ENCODE assay signal across 8 cellular contexts in the genomic region with DNA sequence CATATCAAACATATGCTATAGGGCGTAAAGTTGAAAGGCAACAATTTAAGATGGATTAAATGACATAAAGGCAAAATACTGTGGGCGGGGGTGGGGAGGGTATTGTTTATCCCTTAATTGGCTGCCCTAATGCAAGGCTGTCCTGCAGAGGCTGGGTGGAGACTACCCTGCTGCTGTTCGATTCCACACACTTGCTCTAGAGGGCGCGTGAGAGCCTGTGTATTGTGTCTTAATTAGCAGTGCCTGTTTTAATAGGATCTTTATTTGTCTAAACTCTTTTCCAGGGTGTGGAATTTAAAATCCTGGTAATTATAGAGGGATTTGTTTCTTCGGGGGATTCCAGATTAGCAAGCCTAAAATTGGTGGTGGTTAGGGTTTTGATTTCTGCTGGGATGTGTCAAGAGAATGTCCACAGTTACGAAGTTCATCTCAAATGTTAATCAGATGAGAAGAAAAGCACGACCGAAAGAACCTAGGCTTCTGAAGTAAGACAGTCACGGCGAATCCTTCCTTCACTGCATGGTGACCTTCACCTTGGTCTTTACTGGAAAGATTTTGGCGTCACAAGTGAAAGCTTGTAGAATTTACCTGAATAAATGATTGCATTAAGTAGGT.
DNase-seq lines count a peak whose midpoint lies in the region; ATAC-seq and TF ChIP-seq lines count a peak whose summit lies in the region.

No MANE protein-coding gene starts in this region.

- H3K27ac Mint-ChIP-seq in nephron progenitor cell, result no peak overlapping the region

- ATAC-seq in HG03521 (IDR thresholded peaks at IDR 0.05; ENCODE audit: unreplicated experiment) (no peak), GM18511 (IDR thresholded peaks at IDR 0.05; ENCODE audit: unreplicated experiment) (no peak)

- no peaks in the 10 kb centered on the region for H3K36me3 Mint-ChIP-seq in nephron progenitor cell (ENCODE audit: low read depth)

- TF ChIP-seq CTCF in WERI-Rb-1 (IDR thresholded peaks at IDR 0.05; ENCODE audit: low read depth, low read length) (peak; percentile 83), epithelial cell of proximal tubule (conservative IDR thresholded peaks at IDR 0.05; ENCODE audit: low read depth, low read length) (peak; percentile 86), nephron progenitor cell (IDR thresholded peaks at IDR 0.05) (peak; percentile 76)

- H3K4me3 Mint-ChIP-seq in nephron progenitor cell, result no peak overlapping the region

- H3K27ac ChIP-seq in WERI-Rb-1, result no peak overlapping the region

- H3K4me1 Mint-ChIP-seq in nephron progenitor cell, result peaks cover 14% of the 10 kb centered on the region

- H3K36me3 ChIP-seq in WERI-Rb-1, result no peaks in the 10 kb centered on the region

- no peaks in the 10 kb centered on the region for H3K9me3 Mint-ChIP-seq in nephron progenitor cell

- DNase-seq in SIG-M5 treated with dmso at 0.1 percent for 504 hours (lab: John Stamatoyannopoulos, UW; ENCODE audit: unreplicated experiment), result peak; percentile 47
- DNase-seq in SIG-M5 (lab: John Stamatoyannopoulos, UW), result no peak
- DNase-seq in KBM-7, result peak; percentile 61
- peak; percentile 61 for DNase-seq in WERI-Rb-1
- no peak for DNase-seq in epithelial cell of proximal tubule (ENCODE audit: low read depth)
- DNase-seq in nephron progenitor cell, result peak; percentile 41

- in situ Hi-C loops in KBM-7 (cut with MboI; ENCODE audit: low pct_unique_long_range_greater_than_20kb, low sequenced_read_pairs), result no loop called here

- no peak overlapping the region for H3K4me3 ChIP-seq in WERI-Rb-1 (ENCODE audit: low read depth, low read length)
- H3K4me3 ChIP-seq in epithelial cell of proximal tubule (ENCODE audit: low read depth, low read length), result no peak overlapping the region

- H3K27me3 Mint-ChIP-seq in nephron progenitor cell (ENCODE audit: low read depth, poor library complexity), result peaks cover 15% of the 10 kb centered on the region

- H3K27me3 ChIP-seq in WERI-Rb-1 (ENCODE audit: insufficient read depth, low read depth, severe bottlenecking), result no peaks in the 10 kb centered on the region

- no peaks in the 10 kb centered on the region for H3K9me3 ChIP-seq in WERI-Rb-1 (ENCODE audit: severe bottlenecking)

Comparison
In these comparisons a context has a peak if more than half of its experiments do, and no peak if none do; other contexts are left out.
1. DNase-seq: peak in SIG-M5 treated with dmso at 0.1 percent for 504 hours (single experiment), KBM-7 (single experiment), WERI-Rb-1 (single experiment) and nephron progenitor cell (single experiment); none in SIG-M5 (single experiment) and epithelial cell of proximal tubule (single experiment).
2. Peak in every context shown above with its lines, with median percentiles within 50 percentile points of each other: CTCF ChIP-seq.